ENCODE assay signal across 1 cellular context in the genomic region with DNA sequence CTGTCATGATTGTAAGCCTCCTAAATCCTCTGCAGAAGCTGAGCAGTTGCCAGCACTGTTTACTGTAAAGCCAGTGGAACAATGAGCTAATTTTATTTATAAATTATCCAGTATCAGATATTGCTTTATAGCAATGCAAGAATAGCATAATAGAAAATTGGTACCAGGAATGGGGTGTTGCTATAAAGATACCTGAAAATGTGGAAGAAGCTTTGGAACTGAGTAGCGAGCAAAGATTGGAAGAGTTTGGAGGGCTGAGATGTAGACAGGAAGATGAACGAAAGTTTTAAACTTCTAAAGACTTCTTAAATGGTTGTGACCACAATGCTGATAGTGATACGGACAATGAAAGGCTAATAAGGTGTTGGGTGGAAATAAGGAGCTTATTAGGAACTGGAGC.
TF ChIP-seq lines count a peak whose summit lies in the region.

No MANE protein-coding gene starts in this region.

TF ChIP-seq in GM23338, 12 proteins besides CTCF, POLR2A, EP300 and RAD21 (continued from another document):
- TF ChIP-seq, protein P1, sequence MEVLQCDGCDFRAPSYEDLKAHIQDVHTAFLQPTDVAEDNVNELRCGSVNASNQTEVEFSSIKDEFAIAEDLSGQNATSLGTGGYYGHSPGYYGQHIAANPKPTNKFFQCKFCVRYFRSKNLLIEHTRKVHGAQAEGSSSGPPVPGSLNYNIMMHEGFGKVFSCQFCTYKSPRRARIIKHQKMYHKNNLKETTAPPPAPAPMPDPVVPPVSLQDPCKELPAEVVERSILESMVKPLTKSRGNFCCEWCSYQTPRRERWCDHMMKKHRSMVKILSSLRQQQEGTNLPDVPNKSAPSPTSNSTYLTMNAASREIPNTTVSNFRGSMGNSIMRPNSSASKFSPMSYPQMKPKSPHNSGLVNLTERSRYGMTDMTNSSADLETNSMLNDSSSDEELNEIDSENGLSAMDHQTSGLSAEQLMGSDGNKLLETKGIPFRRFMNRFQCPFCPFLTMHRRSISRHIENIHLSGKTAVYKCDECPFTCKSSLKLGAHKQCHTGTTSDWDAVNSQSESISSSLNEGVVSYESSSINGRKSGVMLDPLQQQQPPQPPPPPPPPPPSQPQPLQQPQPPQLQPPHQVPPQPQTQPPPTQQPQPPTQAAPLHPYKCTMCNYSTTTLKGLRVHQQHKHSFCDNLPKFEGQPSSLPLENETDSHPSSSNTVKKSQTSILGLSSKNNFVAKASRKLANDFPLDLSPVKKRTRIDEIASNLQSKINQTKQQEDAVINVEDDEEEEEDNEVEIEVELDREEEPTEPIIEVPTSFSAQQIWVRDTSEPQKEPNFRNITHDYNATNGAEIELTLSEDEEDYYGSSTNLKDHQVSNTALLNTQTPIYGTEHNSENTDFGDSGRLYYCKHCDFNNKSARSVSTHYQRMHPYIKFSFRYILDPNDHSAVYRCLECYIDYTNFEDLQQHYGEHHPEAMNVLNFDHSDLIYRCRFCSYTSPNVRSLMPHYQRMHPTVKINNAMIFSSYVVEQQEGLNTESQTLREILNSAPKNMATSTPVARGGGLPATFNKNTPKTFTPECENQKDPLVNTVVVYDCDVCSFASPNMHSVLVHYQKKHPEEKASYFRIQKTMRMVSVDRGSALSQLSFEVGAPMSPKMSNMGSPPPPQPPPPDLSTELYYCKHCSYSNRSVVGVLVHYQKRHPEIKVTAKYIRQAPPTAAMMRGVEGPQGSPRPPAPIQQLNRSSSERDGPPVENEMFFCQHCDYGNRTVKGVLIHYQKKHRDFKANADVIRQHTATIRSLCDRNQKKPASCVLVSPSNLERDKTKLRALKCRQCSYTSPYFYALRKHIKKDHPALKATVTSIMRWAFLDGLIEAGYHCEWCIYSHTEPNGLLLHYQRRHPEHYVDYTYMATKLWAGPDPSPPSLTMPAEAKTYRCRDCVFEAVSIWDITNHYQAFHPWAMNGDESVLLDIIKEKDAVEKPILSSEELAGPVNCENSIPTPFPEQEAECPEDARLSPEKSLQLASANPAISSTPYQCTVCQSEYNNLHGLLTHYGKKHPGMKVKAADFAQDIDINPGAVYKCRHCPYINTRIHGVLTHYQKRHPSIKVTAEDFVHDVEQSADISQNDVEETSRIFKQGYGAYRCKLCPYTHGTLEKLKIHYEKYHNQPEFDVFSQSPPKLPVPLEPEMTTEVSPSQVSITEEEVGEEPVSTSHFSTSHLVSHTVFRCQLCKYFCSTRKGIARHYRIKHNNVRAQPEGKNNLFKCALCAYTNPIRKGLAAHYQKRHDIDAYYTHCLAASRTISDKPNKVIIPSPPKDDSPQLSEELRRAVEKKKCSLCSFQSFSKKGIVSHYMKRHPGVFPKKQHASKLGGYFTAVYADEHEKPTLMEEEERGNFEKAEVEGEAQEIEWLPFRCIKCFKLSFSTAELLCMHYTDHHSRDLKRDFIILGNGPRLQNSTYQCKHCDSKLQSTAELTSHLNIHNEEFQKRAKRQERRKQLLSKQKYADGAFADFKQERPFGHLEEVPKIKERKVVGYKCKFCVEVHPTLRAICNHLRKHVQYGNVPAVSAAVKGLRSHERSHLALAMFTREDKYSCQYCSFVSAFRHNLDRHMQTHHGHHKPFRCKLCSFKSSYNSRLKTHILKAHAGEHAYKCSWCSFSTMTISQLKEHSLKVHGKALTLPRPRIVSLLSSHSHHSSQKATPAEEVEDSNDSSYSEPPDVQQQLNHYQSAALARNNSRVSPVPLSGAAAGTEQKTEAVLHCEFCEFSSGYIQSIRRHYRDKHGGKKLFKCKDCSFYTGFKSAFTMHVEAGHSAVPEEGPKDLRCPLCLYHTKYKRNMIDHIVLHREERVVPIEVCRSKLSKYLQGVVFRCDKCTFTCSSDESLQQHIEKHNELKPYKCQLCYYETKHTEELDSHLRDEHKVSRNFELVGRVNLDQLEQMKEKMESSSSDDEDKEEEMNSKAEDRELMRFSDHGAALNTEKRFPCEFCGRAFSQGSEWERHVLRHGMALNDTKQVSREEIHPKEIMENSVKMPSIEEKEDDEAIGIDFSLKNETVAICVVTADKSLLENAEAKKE (CRISPR knock-in tag; IDR thresholded peaks at IDR 0.05), result no peak
- TF ChIP-seq JUNB (IDR thresholded peaks at IDR 0.05; ENCODE audit: unreplicated experiment), result no peak
- TF ChIP-seq EZH2 (IDR thresholded peaks at IDR 0.05; ENCODE audit: low read depth, unreplicated experiment), result no peak
- no peak for TF ChIP-seq STAT1 (IDR thresholded peaks at IDR 0.05; ENCODE audit: unreplicated experiment)
- TF ChIP-seq CREB1 (CRISPR knock-in tag; IDR thresholded peaks at IDR 0.05; ENCODE audit: low read depth), result no peak
- TF ChIP-seq ZNF114 (CRISPR knock-in tag; IDR thresholded peaks at IDR 0.05), result no peak
- no peak for TF ChIP-seq ZNF331 (CRISPR knock-in tag; IDR thresholded peaks at IDR 0.05; ENCODE audit: low read depth)
- TF ChIP-seq NANOG (IDR thresholded peaks at IDR 0.05; ENCODE audit: borderline replicate concordance), result no peak
TF ChIP-seq in GM23338: peak in this region for 0.
